ENCODE assay signal across 10 cellular contexts in genomic region chr17:62671553-62671952, GRCh38. TPM values are rescaled to one million over a fixed set of nuclear protein-coding genes. Genes with fewer than 3 reads are reported as not detected.
A peak's percentile ranks its signal among the peaks of the same experiment; 100 is the strongest.
DNase-seq lines count a peak whose midpoint lies in the region; ATAC-seq, FAIRE-seq and TF ChIP-seq lines count a peak whose summit lies in the region.
"Had no signal": no experiment of that assay in that cellular context is flagged by ENCODE, and none has a peak within 500 bp of the region (broad histone marks: within the 10 kb centered on the region; RNA-seq: fewer than 3 reads in every experiment).

No MANE protein-coding gene starts in this region.

- no peak for ATAC-seq in sciatic nerve
- no peak for ATAC-seq in GM19023 (IDR thresholded peaks at IDR 0.05; ENCODE audit: unreplicated experiment)

- DNase-seq in HT-29 (ENCODE audit: low spot score): peak; percentile 89
- DNase-seq in NCI-H345 treated with DMSO at 0.1 percent for 48 hours (lab: John Stamatoyannopoulos, UW; ENCODE audit: unreplicated experiment): peak; percentile 51
- peak; percentile 85 for DNase-seq in bronchial epithelial cell (ENCODE audit: low read depth)
- peak; percentile 70 for DNase-seq in sciatic nerve (ENCODE audit: low spot score)
- no peak for DNase-seq in GM19240 (ENCODE audit: insufficient read length, low spot score)
- no peak for DNase-seq in epidermal melanocyte (ENCODE audit: insufficient read length, low spot score)
- DNase-seq: activated B cell treated with CpG ODN at 0.5 μM for 24 hours, NCI-H1048 had no signal

- peaks cover 1% of the 10 kb centered on the region for H3K36me3 ChIP-seq in bronchial epithelial cell (ENCODE audit: control insufficient read depth, insufficient read depth, low read length)

- peak; percentile 35 for TF ChIP-seq CTCF in bronchial epithelial cell (IDR thresholded peaks at IDR 0.05; ENCODE audit: insufficient read depth, low read length, severe bottlenecking)

- no peak overlapping the region for H3K4me3 ChIP-seq in bronchial epithelial cell (ENCODE audit: low read depth, low read length)

- no peaks in the 10 kb centered on the region for H3K27me3 ChIP-seq in bronchial epithelial cell (ENCODE audit: control insufficient read depth, insufficient read depth, low read length)

- peak; percentile 75 for FAIRE-seq in bronchial epithelial cell (lab: Jason Lieb, UNC)
- FAIRE-seq: islet of Langerhans had no signal

- intact Hi-C loops in sciatic nerve (cut with DNase I): no loop called here

RNA-seq across cellular contexts. Expression of gene MRC2, which starts 44.1 kb away (rescaled TPM):
- 2.4 and 2.8 TPM in 2 replicates for total RNA-seq in HT-29 (2014; rRNA removed; shearing (Covaris generic))
- 9.2 and 19.6 TPM in 2 replicates for total RNA-seq in bronchial epithelial cell
- 111 TPM for total RNA-seq in sciatic nerve

Comparison
In these comparisons a context has a peak if more than half of its experiments do, and no peak if none do; other contexts are left out.
1. DNase-seq: peak in HT-29 (single experiment), NCI-H345 treated with DMSO at 0.1 percent for 48 hours (single experiment), bronchial epithelial cell (single experiment) and sciatic nerve (single experiment); none in GM19240 (single experiment) and epidermal melanocyte (single experiment).